Comparison of ENCODE assay signal across 14 cellular contexts in genomic region chr18:8673276-8674209, GRCh38. TPM values are rescaled to one million over a fixed set of nuclear protein-coding genes. Genes with fewer than 3 reads are reported as not detected.
A peak's percentile ranks its signal among the peaks of the same experiment; 100 is the strongest.
DNase-seq lines count a peak whose midpoint lies in the region; ATAC-seq, FAIRE-seq and TF ChIP-seq lines count a peak whose summit lies in the region.
"Had no signal": no experiment of that assay in that cellular context is flagged by ENCODE, and none has a peak within 500 bp of the region (broad histone marks: within the 10 kb centered on the region; RNA-seq: fewer than 3 reads in every experiment).

No MANE protein-coding gene starts in this region.

- ATAC-seq in GM18517 (IDR thresholded peaks at IDR 0.05; ENCODE audit: unreplicated experiment) (peak; percentile 87), GM21528 (IDR thresholded peaks at IDR 0.05; ENCODE audit: low FRiP score, unreplicated experiment) (peak; percentile 84), HG03196 (IDR thresholded peaks at IDR 0.05; ENCODE audit: unreplicated experiment) (peak; percentile 90)

- no peak overlapping the region for H3K4me3 Mint-ChIP-seq in nephron progenitor cell

- H3K36me3 ChIP-seq in H1 (ENCODE audit: control insufficient read depth in 2 of 4, insufficient read depth in 4 of 4, low read length in 3 of 4): no peaks in the 10 kb centered on the region
- H3K36me3 ChIP-seq: colonic mucosa, prostate gland had no signal

- no peak for TF ChIP-seq RAD21 in H1 (IDR thresholded peaks at IDR 0.05 in 1 of 2, conservative IDR thresholded peaks at IDR 0.05 in 1 of 2; ENCODE audit: low read depth in 2 of 2, low read length in 2 of 2)

- H4K5ac ChIP-seq in H1 (ENCODE audit: insufficient read length, low read depth, low read length): no peak overlapping the region

- no peak overlapping the region for H2BK120ac ChIP-seq in H1 (replicated peaks; ENCODE audit: low read depth, low read length)

- no peak for TF ChIP-seq CTCF in H1 (IDR thresholded peaks at IDR 0.05; ENCODE audit: control extremely low read depth in 1 of 3, insufficient read depth in 1 of 3, low read depth in 1 of 3, low read length in 3 of 3)
- TF ChIP-seq CTCF in nephron progenitor cell (IDR thresholded peaks at IDR 0.05): no peak

- no peak overlapping the region for H3K27ac Mint-ChIP-seq in nephron progenitor cell

- peaks cover 10% of the 10 kb centered on the region for H3K27me3 Mint-ChIP-seq in nephron progenitor cell (ENCODE audit: low read depth, poor library complexity)

- no peaks in the 10 kb centered on the region for H3K79me2 ChIP-seq in H1 (ENCODE audit: control insufficient read depth in 1 of 2, insufficient read depth in 2 of 2, low read length in 2 of 2)

- peak overlapping the region; percentile 83; the same call in 1 of the 2 replicates for H2BK20ac ChIP-seq in H1 (ENCODE audit: low read length)

- no peak overlapping the region for H3K4me3 ChIP-seq in H1 (ENCODE audit: extremely low read depth in 1 of 4, insufficient read depth in 2 of 4, low read depth in 3 of 4, low read length in 4 of 4)
- H3K4me3 ChIP-seq: colonic mucosa, prostate gland had no signal

- H3K4ac ChIP-seq in H1 (replicated peaks; ENCODE audit: insufficient read length, low read depth, low read length): no peak overlapping the region

- H3K18ac ChIP-seq in H1 (ENCODE audit: extremely low read depth, low read length): no peak overlapping the region; the same call in 1 of the 2 replicates

- peaks cover 7% of the 10 kb centered on the region for H3K9me3 Mint-ChIP-seq in nephron progenitor cell

- no peak overlapping the region for H3K27ac ChIP-seq in H1 (ENCODE audit: low read depth, low read length)
- H3K27ac ChIP-seq: colonic mucosa, prostate gland had no signal

- no peak overlapping the region for H2BK5ac ChIP-seq in H1 (ENCODE audit: low read depth, low read length)

- DNase-seq in H1 (ENCODE audit: low read depth in 1 of 2, low spot score in 2 of 2): no peak
- DNase-seq in OCI-M2 (lab: John Stamatoyannopoulos, UW; ENCODE audit: unreplicated experiment): no peak
- DNase-seq in NCI-H2081 (lab: John Stamatoyannopoulos, UW): no peak
- DNase-seq in NCI-H2029 treated with DMSO at 0.1 percent for 48 hours (lab: John Stamatoyannopoulos, UW): no peak
- no peak for DNase-seq in nephron progenitor cell
- DNase-seq: activated T-cell treated with anti-CD3 and anti-CD28 coated beads, Interleukin-2, amount 50 U/mL, for 48 hours; Caco-2; colonic mucosa; H7; NCI-H1436 had no signal

- no peak overlapping the region for H2AFZ ChIP-seq in H1 (ENCODE audit: low read length)

- H3K9me3 ChIP-seq in H1 (ENCODE audit: insufficient read depth in 2 of 2, low read depth in 1 of 2, low read length in 1 of 2): no peaks in the 10 kb centered on the region
- H3K9me3 ChIP-seq: Caco-2, colonic mucosa, prostate gland had no signal

- no peak overlapping the region for H2BK15ac ChIP-seq in H1 (ENCODE audit: low read length)

- H2AK5ac ChIP-seq in H1 (ENCODE audit: low read depth, low read length): no peak overlapping the region

- H3K4me1 ChIP-seq in H1 (replicated peaks in 1 of 4; ENCODE audit: control insufficient read depth in 3 of 4, insufficient read depth in 4 of 4, low read length in 3 of 4): no peaks in the 10 kb centered on the region; a peak in 1 of 7 replicates
- H3K4me1 ChIP-seq: Caco-2, colonic mucosa, prostate gland had no signal

- TF ChIP-seq EP300 in H1 (IDR thresholded peaks at IDR 0.05; ENCODE audit: borderline replicate concordance in 1 of 2, low read depth in 2 of 2, low read length in 2 of 2): no peak

- H4K20me1 ChIP-seq in H1 (replicated peaks in 1 of 2; ENCODE audit: control insufficient read depth in 1 of 2, insufficient read depth in 2 of 2, low read length in 2 of 2): no peaks in the 10 kb centered on the region

- H3K23me2 ChIP-seq in H1 (ENCODE audit: low read depth, low read length): no peaks in the 10 kb centered on the region

- no peak overlapping the region for H3K56ac ChIP-seq in H1 (replicated peaks; ENCODE audit: insufficient read length, low read depth, low read length)

- TF ChIP-seq POLR2A in H1 (IDR thresholded peaks at IDR 0.05; ENCODE audit: control extremely low read depth in 1 of 2, low read depth in 2 of 2, low read length in 2 of 2): no peak

- no peak for FAIRE-seq in H1 (lab: Jason Lieb, UNC)

- H3K4me2 ChIP-seq in H1 (ENCODE audit: insufficient read depth in 1 of 2, low read depth in 2 of 2, low read length in 2 of 2): no peak overlapping the region

- POLR2A ChIA-PET in H1 (lab: Charles Lee; ENCODE audit: partially characterized antibody): no interaction called here

- H3K27me3 ChIP-seq in H1 (replicated peaks in 1 of 4; ENCODE audit: control insufficient read depth in 3 of 4, extremely low read depth in 1 of 4, insufficient read depth in 3 of 4, low read length in 3 of 4): no peaks in the 10 kb centered on the region
- H3K27me3 ChIP-seq: colonic mucosa had no signal

- no peak overlapping the region for H3K23ac ChIP-seq in H1 (ENCODE audit: insufficient read length)

- H2BK12ac ChIP-seq in H1 (ENCODE audit: low read depth, low read length): no peak overlapping the region

- no peak overlapping the region for H4K8ac ChIP-seq in H1 (ENCODE audit: extremely low read depth, insufficient read depth, low read length)

- no peaks in the 10 kb centered on the region for H3K36me3 Mint-ChIP-seq in nephron progenitor cell (ENCODE audit: low read depth)

- CTCF ChIA-PET in H1 (lab: Charles Lee; ENCODE audit: partially characterized antibody): interaction anchor here (1.2 to 1.9 kb wide), 2 partner anchors 14 to 18 kb away, joined by 3 to 4 read pairs; no protein-coding TSS in a partner anchor

- WGBS in H1 (ENCODE audit: extremely low coverage in 1 of 2, insufficient coverage in 1 of 2, insufficient read length in 1 of 2, insufficient replicate concordance in 2 of 2, low coverage in 1 of 2, low lambda C conversion rate in 2 of 2, missing lambda C conversion rate in 1 of 2), 2 experiments: 89% methylated on average over 9 of the region's 9 CpGs; no CpG with 5 or more reads in 1 of the 2 experiments

- H3K9ac ChIP-seq in H1 (replicated peaks in 1 of 4; ENCODE audit: extremely low read depth in 1 of 4, low read depth in 3 of 4, low read length in 3 of 4): no peak overlapping the region

- H3K79me1 ChIP-seq in H1 (ENCODE audit: low read depth, low read length): no peaks in the 10 kb centered on the region

- H3K14ac ChIP-seq in H1 (ENCODE audit: insufficient read length): no peak overlapping the region

- H3K4me1 Mint-ChIP-seq in nephron progenitor cell: no peaks in the 10 kb centered on the region

- H4K91ac ChIP-seq in H1 (replicated peaks; ENCODE audit: insufficient read length, low read length): no peak overlapping the region

TF ChIP-seq in H1, 55 proteins besides CTCF, POLR2A, EP300 and RAD21:
- no peak for TF ChIP-seq SP2 (IDR thresholded peaks at IDR 0.05; ENCODE audit: low read length)
- TF ChIP-seq HDAC6 (IDR thresholded peaks at IDR 0.05; ENCODE audit: low read depth, low read length): no peak
- TF ChIP-seq GABPA (IDR thresholded peaks at IDR 0.05; ENCODE audit: borderline replicate concordance, insufficient read depth, low read length): no peak
- no peak for TF ChIP-seq CREB1 (IDR thresholded peaks at IDR 0.05)
- TF ChIP-seq TBP (IDR thresholded peaks at IDR 0.05; ENCODE audit: low read depth, low read length): no peak
- no peak for TF ChIP-seq RXRA (IDR thresholded peaks at IDR 0.05; ENCODE audit: insufficient read depth, low read depth, low read length)
- TF ChIP-seq JUN (IDR thresholded peaks at IDR 0.05; ENCODE audit: low read depth, low read length): no peak
- TF ChIP-seq EGR1 (IDR thresholded peaks at IDR 0.05; ENCODE audit: borderline replicate concordance, low read depth, low read length): no peak
- no peak for TF ChIP-seq CHD2 (IDR thresholded peaks at IDR 0.05; ENCODE audit: low read length)
- no peak for TF ChIP-seq TEAD4 (IDR thresholded peaks at IDR 0.05; ENCODE audit: low read depth, low read length)
- no peak for TF ChIP-seq SIN3A (conservative IDR thresholded peaks at IDR 0.05 in 1 of 2, IDR thresholded peaks at IDR 0.05 in 1 of 2; ENCODE audit: low read depth in 1 of 2, low read length in 2 of 2)
- TF ChIP-seq BRCA1 (IDR thresholded peaks at IDR 0.05; ENCODE audit: low read depth, low read length): no peak
- TF ChIP-seq SAP30 (IDR thresholded peaks at IDR 0.05; ENCODE audit: insufficient read depth, insufficient replicate concordance, low read length): no peak

RNA-seq across cellular contexts. Expression of gene MTCL1, which starts 31.8 kb away (rescaled TPM):
- total RNA-seq in H1 (2021; fragmentation: NEBNext Ultra II Directional; extraction: Animal tissue kit (Norgen Biotek cat#: 25700)): 60.8 and 62.0 TPM in 2 replicates
- 16.6 and 19.8 TPM in 2 replicates for polyA plus RNA-seq in H1 (2011; rRNA removed)
- polyA plus RNA-seq in H1 (2011; cell fraction: cytosol; rRNA removed): 18.3 TPM
- 55.0 TPM for polyA plus RNA-seq in H1 (2011; cell fraction: nucleus; rRNA removed)
- polyA plus RNA-seq in H1 (2012, experiment 1 of 2): 28.3 to 36.5 TPM (median 32.7 TPM) in 4 replicates
- 8.4 TPM for polyA plus RNA-seq in H1 (2012, experiment 2 of 2)
- polyA plus RNA-seq in H1 (2013, experiment 1 of 2): 18.5 TPM
- polyA plus RNA-seq in H1 (2013, experiment 2 of 2): 19.1 TPM
- 31.5 and 34.8 TPM in 2 replicates for polyA minus RNA-seq in H1 (2011; rRNA and poly(A)+ RNA removed)
- polyA minus RNA-seq in H1 (2011; cell fraction: cytosol; rRNA and poly(A)+ RNA removed): 29.1 TPM
- polyA minus RNA-seq in H1 (2011; cell fraction: nucleus; rRNA and poly(A)+ RNA removed): 75.2 TPM
